Comparison of ENCODE assay signal across 14 cellular contexts in the genomic region with DNA sequence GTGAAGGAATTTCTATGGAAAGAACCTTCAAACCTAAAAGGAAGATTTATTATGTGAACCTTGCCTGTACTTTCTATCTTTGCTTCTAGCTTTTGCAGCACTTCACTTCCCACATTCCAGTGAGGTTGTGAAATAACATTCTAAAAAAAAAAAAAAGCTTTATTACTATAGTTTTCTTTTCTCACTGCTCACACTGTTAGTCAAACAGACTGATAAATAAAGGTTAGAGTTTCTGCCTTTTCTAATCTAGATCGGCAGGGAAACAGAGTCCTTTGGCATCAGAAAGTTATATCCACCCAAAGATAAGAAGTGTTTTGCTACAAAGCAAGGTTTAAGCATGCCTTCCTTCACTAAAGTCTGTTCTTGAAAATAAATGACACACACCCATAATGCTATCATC. TPM values are rescaled to one million over a fixed set of nuclear protein-coding genes. Genes with fewer than 3 reads are reported as not detected.
DNase-seq lines count a peak whose midpoint lies in the region; ATAC-seq and TF ChIP-seq lines count a peak whose summit lies in the region.
"Had no signal": no experiment of that assay in that cellular context is flagged by ENCODE, and none has a peak within 500 bp of the region (broad histone marks: within the 10 kb centered on the region; RNA-seq: fewer than 3 reads in every experiment).

No MANE protein-coding gene starts in this region.

- POLR2A ChIA-PET in IMR-90 (lab: Charles Lee; ENCODE audit: unreplicated experiment) = no interaction called here
- POLR2A ChIA-PET in naive thymus-derived CD8-positive, alpha-beta T cell (lab: Charles Lee) = no interaction called here

- peaks cover under 1% of the 10 kb centered on the region for H3K9me3 Mint-ChIP-seq in neural crest cell
- H3K9me3 Mint-ChIP-seq in naive thymus-derived CD8-positive, alpha-beta T cell = no peaks in the 10 kb centered on the region
- H3K9me3 Mint-ChIP-seq: activated T-cell treated with anti-CD3 and anti-CD28 coated beads, Interleukin-2, amount 50 U/mL, for 4 hours had no signal

- no peaks in the 10 kb centered on the region for H3K27me3 Mint-ChIP-seq in neural crest cell (ENCODE audit: low read depth)
- no peaks in the 10 kb centered on the region for H3K27me3 Mint-ChIP-seq in naive thymus-derived CD8-positive, alpha-beta T cell

- peak overlapping the region; percentile 78; the same call in 1 of the 2 replicates for H3K18ac ChIP-seq in IMR-90 (ENCODE audit: low read depth, low read length)

- H3K9me3 ChIP-seq in IMR-90 (ENCODE audit: control insufficient read depth, insufficient read depth, low read length) = no peaks in the 10 kb centered on the region
- H3K9me3 ChIP-seq: ascending aorta, BE2C had no signal

- 0 out of 2 replicates have a peak overlapping the region, but pooled peaks have one; percentile 32 for H4K5ac ChIP-seq in IMR-90 (ENCODE audit: low read depth, low read length)

- H2AK9ac ChIP-seq in IMR-90 (replicated peaks; ENCODE audit: low read depth, low read length, poor library complexity) = no peak overlapping the region

- H3K23ac ChIP-seq in IMR-90 (ENCODE audit: low read depth, low read length) = peak overlapping the region; percentile 41; the same call in 1 of the 2 replicates

- H3K4ac ChIP-seq in IMR-90 (ENCODE audit: low read depth, low read length) = no peak overlapping the region

- no peak overlapping the region for H2BK15ac ChIP-seq in IMR-90 (ENCODE audit: low read depth, low read length)

- H3K27ac ChIP-seq in IMR-90 (ENCODE audit: insufficient read depth, low read length) = no peak overlapping the region

- peak overlapping the region; percentile 31 for H3K4me3 Mint-ChIP-seq in neural crest cell
- no peak overlapping the region for H3K4me3 Mint-ChIP-seq in naive thymus-derived CD8-positive, alpha-beta T cell
- H3K4me3 Mint-ChIP-seq: activated T-cell treated with anti-CD3 and anti-CD28 coated beads, Interleukin-2, amount 50 U/mL, for 4 hours; nephron progenitor cell had no signal

- WGBS in IMR-90 (ENCODE audit: extremely low coverage in 2 of 2, insufficient read length in 1 of 2), 2 experiments = no CpG with 5 or more reads among the region's 1 CpG

- TF ChIP-seq CTCF in IMR-90 (conservative IDR thresholded peaks at IDR 0.05; ENCODE audit: low read depth, low read length) (no peak), neural crest cell (conservative IDR thresholded peaks at IDR 0.05) (no peak)

- peak; percentile 38 for DNase-seq in AG08395 (ENCODE audit: low spot score)
- DNase-seq in IMR-90 = peak; percentile 52
- DNase-seq in erythroblast (lab: John Stamatoyannopoulos, UW) = peak; percentile 22 to 50
- DNase-seq in neural crest cell (ENCODE audit: low read depth, low spot score) = no peak
- no peak for DNase-seq in NCI-H146 treated with DMSO at 0.1 percent for 48 hours (lab: John Stamatoyannopoulos, UW; ENCODE audit: unreplicated experiment)
- DNase-seq in DMS 273 (lab: John Stamatoyannopoulos, UW; ENCODE audit: unreplicated experiment) = no peak
- no peak for DNase-seq in activated naive CD4-positive, alpha-beta T cell (lab: John Stamatoyannopoulos, UW)
- DNase-seq in naive thymus-derived CD8-positive, alpha-beta T cell = no peak
- DNase-seq: activated CD4-positive, alpha-beta T cell treated with anti-CD3 and anti-CD28 coated beads for 1 hour; activated T-cell treated with anti-CD3 and anti-CD28 coated beads, Interleukin-2, amount 50 U/mL, for 4 hours; BE2C; nephron progenitor cell; stimulated activated CD8-positive, alpha-beta memory T cell treated with anti-CD3 and anti-CD28 coated beads, Interleukin-4, amount 100 ng/mL, for 48 hours had no signal

- no peak for TF ChIP-seq RAD21 in IMR-90 (IDR thresholded peaks at IDR 0.05; ENCODE audit: low read length)

- no peak overlapping the region for H3K4me3 ChIP-seq in IMR-90 (ENCODE audit: insufficient read depth, low read depth, low read length)

- H3K79me1 ChIP-seq in IMR-90 (ENCODE audit: low read depth in 1 of 2, low read length in 2 of 2) = peaks cover 3 to 33% of the 10 kb centered on the region in 2 experiments

- H3K4me1 Mint-ChIP-seq in neural crest cell = peaks cover 15% of the 10 kb centered on the region
- peaks cover 12 to 21% (median 14%) of the 10 kb centered on the region in 4 donors for H3K4me1 Mint-ChIP-seq in naive thymus-derived CD8-positive, alpha-beta T cell

- no peak overlapping the region for H4K91ac ChIP-seq in IMR-90 (ENCODE audit: insufficient read depth, low read depth, low read length)

- H3K14ac ChIP-seq in IMR-90 (replicated peaks; ENCODE audit: low read depth, low read length) = 0 out of 2 replicates have a peak overlapping the region, but pooled peaks have one; percentile 17

- H2BK5ac ChIP-seq in IMR-90 (ENCODE audit: low read depth, low read length, poor library complexity, severe bottlenecking) = peak overlapping the region; percentile 46

- no peak overlapping the region for H2BK20ac ChIP-seq in IMR-90 (ENCODE audit: low read depth, low read length)

- TF ChIP-seq POLR2A in IMR-90 (IDR thresholded peaks at IDR 0.05; ENCODE audit: low read depth, low read length) (no peak), erythroblast (IDR thresholded peaks at IDR 0.05; ENCODE audit: low read length) (no peak)

- no peaks in the 10 kb centered on the region for H3K9me1 ChIP-seq in IMR-90 (ENCODE audit: insufficient read depth, low read length)

- H3K36me3 Mint-ChIP-seq in neural crest cell (ENCODE audit: low read depth) = peaks cover 4% of the 10 kb centered on the region
- peaks cover 0 to 2% (median 0%) of the 10 kb centered on the region in 3 donors for H3K36me3 Mint-ChIP-seq in naive thymus-derived CD8-positive, alpha-beta T cell

- CTCF ChIA-PET in IMR-90 (lab: Yijun Ruan, JAX) = no interaction called here

- peaks cover 12% of the 10 kb centered on the region for H4K20me1 ChIP-seq in IMR-90 (ENCODE audit: insufficient read depth, low read length)

- dilution Hi-C loops in IMR-90 (cut with HindIII; ENCODE audit: low sequenced_read_pairs, unreplicated experiment) = no loop called here

- in situ Hi-C loops in IMR-90 (cut with MboI; ENCODE audit: low sequenced_read_pairs) = no loop called here

- ATAC-seq in IMR-90 (ENCODE audit: low read depth) = no peak
- ATAC-seq in naive thymus-derived CD8-positive, alpha-beta T cell = no peak
- ATAC-seq: activated T-cell treated with anti-CD3 and anti-CD28 coated beads, Interleukin-2, amount 50 U/mL, for 4 hours had no signal

- H2AK5ac ChIP-seq in IMR-90 (ENCODE audit: low read depth, low read length) = no peak overlapping the region

- H2BK120ac ChIP-seq in IMR-90 (ENCODE audit: low read depth, low read length) = no peak overlapping the region

- peak overlapping the region; percentile 26; the same call in 1 of the 2 replicates for H3K9ac ChIP-seq in IMR-90 (ENCODE audit: low read depth, low read length)

- no peak overlapping the region for H4K8ac ChIP-seq in IMR-90 (ENCODE audit: low read depth in 2 of 2, low read length in 2 of 2)

- H3K4me1 ChIP-seq in IMR-90 (ENCODE audit: control insufficient read depth, insufficient read depth, low read length) = peaks cover 3% of the 10 kb centered on the region
- H3K4me1 ChIP-seq: BE2C had no signal

- H3K4me2 ChIP-seq in IMR-90 (ENCODE audit: low read depth, low read length) = peak overlapping the region; percentile 87

- intact Hi-C loops in IMR-90 (cut with micrococcal nuclease) = no loop called here

- H3K56ac ChIP-seq in IMR-90 (ENCODE audit: extremely low read depth, insufficient read depth, low read length) = no peak overlapping the region

- BruUV-seq in IMR-90 (replicated peaks; lab: Mats Ljungman, UMichigan) = no TSS peak

- H2AFZ ChIP-seq in IMR-90 (replicated peaks; ENCODE audit: low read length, poor library complexity) = no peak overlapping the region

- no peak overlapping the region for H3K27ac Mint-ChIP-seq in neural crest cell (ENCODE audit: unreplicated experiment)
- no peak overlapping the region for H3K27ac Mint-ChIP-seq in naive thymus-derived CD8-positive, alpha-beta T cell
- H3K27ac Mint-ChIP-seq: nephron progenitor cell had no signal

- no peaks in the 10 kb centered on the region for H3K36me3 ChIP-seq in IMR-90 (ENCODE audit: control insufficient read depth, insufficient read depth, low read length)
- H3K36me3 ChIP-seq: ascending aorta, BE2C had no signal

- H3K27me3 ChIP-seq in IMR-90 (ENCODE audit: control insufficient read depth, insufficient read depth, low read length) = no peaks in the 10 kb centered on the region
- H3K27me3 ChIP-seq: ascending aorta, BE2C had no signal

TF ChIP-seq in IMR-90, 13 proteins besides CTCF, POLR2A, EP300 and RAD21:
- TF ChIP-seq BHLHE40 (IDR thresholded peaks at IDR 0.05; ENCODE audit: low read depth, low read length) (no peak), RFX5 (IDR thresholded peaks at IDR 0.05; ENCODE audit: low read depth, low read length) (no peak), SMC3 (IDR thresholded peaks at IDR 0.05; ENCODE audit: low read depth, low read length) (no peak), CHD1 (IDR thresholded peaks at IDR 0.05; ENCODE audit: low read depth, low read length) (no peak), CEBPB (IDR thresholded peaks at IDR 0.05; ENCODE audit: low read depth, low read length) (peak; percentile 82), FOS (IDR thresholded peaks at IDR 0.05; ENCODE audit: low read depth, low read length) (no peak)
TF ChIP-seq in IMR-90: peak in this region for 1.

RNA-seq across cellular contexts. Expression of a gene that starts 2.8 kb away (rescaled TPM):
- total RNA-seq in IMR-90 (2012; rRNA removed) = 15.8 and 49.7 TPM in 2 replicates
- 47.6 and 51.2 TPM in 2 replicates for polyA plus RNA-seq in IMR-90 (2012; rRNA removed)
- 20.9 and 28.0 TPM in 2 replicates for polyA plus RNA-seq in IMR-90 (2012; cell fraction: cytosol; rRNA removed)
- 3.7 and 17.0 TPM in 2 replicates for polyA plus RNA-seq in IMR-90 (2012; cell fraction: nucleus; rRNA removed; ENCODE audit: low replicate concordance)
- 17.8 and 22.4 TPM in 2 replicates for total RNA-seq in neural crest cell
- total RNA-seq in naive thymus-derived CD8-positive, alpha-beta T cell = 1 to 10 TPM; 5.2 to 6.4 TPM
- 10 to 100 TPM; 18.3 to 31.5 (median 25.0) TPM for polyA plus RNA-seq in naive thymus-derived CD8-positive, alpha-beta T cell

RNA-seq across cellular contexts. Expression of a gene that starts 3.3 kb away (rescaled TPM):
- total RNA-seq in IMR-90 (2012; rRNA removed) = 18.5 and 26.7 TPM in 2 replicates
- polyA plus RNA-seq in IMR-90 (2012; rRNA removed) = 13.9 and 19.1 TPM in 2 replicates
- polyA plus RNA-seq in IMR-90 (2012; cell fraction: cytosol; rRNA removed) = 1.9 and 3.8 TPM in 2 replicates
- 1.3 and 13.3 TPM in 2 replicates for polyA plus RNA-seq in IMR-90 (2012; cell fraction: nucleus; rRNA removed; ENCODE audit: low replicate concordance)
- total RNA-seq in neural crest cell = 85.4 and 92.6 TPM in 2 replicates
- 100 to 1,000 TPM; 107 to 112 TPM for total RNA-seq in naive thymus-derived CD8-positive, alpha-beta T cell
- polyA plus RNA-seq in naive thymus-derived CD8-positive, alpha-beta T cell = 10 to 100 TPM; 30.6 to 33.0 (median 32.5) TPM

Comparison
In these comparisons a context has a peak if more than half of its experiments do, and no peak if none do; other contexts are left out.
1. DNase-seq: peak in AG08395 (single experiment), IMR-90 (single experiment) and erythroblast (2 of 2); none in neural crest cell (single experiment), NCI-H146 treated with DMSO at 0.1 percent for 48 hours (single experiment), DMS 273 (single experiment), activated naive CD4-positive, alpha-beta T cell (0 of 4) and naive thymus-derived CD8-positive, alpha-beta T cell (0 of 10).